Comparison of ENCODE assay signal across 1 cellular context in the genomic region with DNA sequence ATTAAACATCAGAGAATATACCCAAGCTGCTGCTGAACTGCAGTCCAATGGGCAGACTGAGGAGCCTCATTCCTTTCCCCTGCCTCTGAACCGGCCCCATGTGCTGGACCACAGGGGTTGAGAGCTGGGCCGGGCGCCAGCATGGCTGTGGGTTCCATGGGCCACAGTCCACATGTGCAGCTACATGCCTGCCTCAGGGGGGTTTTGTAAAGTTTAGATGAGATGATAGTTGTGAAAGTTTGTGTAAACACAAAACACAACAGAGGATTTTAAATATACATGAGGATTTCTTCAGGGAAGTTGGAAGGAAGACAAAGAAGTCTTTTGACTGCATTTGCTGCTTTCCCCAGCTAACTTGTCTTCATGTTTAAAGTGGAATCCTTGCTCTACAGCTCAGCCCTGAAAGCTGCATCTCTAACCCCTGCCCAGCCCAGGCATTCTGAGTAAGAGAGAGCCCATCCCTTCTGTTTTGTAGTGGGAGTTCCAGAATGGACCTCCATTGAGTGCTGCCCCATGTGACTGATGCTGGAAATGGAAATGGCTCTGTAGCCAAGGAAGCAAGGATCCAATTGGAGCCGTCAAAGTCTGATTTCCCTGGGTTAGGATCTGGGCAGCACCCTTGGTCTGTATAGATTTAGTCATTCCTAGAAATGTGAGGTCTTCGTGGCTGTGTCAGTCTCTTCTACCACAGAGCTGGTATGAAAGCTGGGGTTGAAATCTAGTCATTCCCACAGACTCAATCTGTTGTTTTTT.
TF ChIP-seq lines count a peak whose summit lies in the region.

No MANE protein-coding gene starts in this region.

TF ChIP-seq in GM23338, 12 proteins besides CTCF, POLR2A, EP300 and RAD21 (continued from another document):
- TF ChIP-seq, protein P1, sequence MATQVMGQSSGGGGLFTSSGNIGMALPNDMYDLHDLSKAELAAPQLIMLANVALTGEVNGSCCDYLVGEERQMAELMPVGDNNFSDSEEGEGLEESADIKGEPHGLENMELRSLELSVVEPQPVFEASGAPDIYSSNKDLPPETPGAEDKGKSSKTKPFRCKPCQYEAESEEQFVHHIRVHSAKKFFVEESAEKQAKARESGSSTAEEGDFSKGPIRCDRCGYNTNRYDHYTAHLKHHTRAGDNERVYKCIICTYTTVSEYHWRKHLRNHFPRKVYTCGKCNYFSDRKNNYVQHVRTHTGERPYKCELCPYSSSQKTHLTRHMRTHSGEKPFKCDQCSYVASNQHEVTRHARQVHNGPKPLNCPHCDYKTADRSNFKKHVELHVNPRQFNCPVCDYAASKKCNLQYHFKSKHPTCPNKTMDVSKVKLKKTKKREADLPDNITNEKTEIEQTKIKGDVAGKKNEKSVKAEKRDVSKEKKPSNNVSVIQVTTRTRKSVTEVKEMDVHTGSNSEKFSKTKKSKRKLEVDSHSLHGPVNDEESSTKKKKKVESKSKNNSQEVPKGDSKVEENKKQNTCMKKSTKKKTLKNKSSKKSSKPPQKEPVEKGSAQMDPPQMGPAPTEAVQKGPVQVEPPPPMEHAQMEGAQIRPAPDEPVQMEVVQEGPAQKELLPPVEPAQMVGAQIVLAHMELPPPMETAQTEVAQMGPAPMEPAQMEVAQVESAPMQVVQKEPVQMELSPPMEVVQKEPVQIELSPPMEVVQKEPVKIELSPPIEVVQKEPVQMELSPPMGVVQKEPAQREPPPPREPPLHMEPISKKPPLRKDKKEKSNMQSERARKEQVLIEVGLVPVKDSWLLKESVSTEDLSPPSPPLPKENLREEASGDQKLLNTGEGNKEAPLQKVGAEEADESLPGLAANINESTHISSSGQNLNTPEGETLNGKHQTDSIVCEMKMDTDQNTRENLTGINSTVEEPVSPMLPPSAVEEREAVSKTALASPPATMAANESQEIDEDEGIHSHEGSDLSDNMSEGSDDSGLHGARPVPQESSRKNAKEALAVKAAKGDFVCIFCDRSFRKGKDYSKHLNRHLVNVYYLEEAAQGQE (IDR thresholded peaks at IDR 0.05; ENCODE audit: unreplicated experiment) = no peak
TF ChIP-seq in GM23338: peak in this region for 0.
